Comparison of ENCODE assay signal across 12 cellular contexts in the genomic region with DNA sequence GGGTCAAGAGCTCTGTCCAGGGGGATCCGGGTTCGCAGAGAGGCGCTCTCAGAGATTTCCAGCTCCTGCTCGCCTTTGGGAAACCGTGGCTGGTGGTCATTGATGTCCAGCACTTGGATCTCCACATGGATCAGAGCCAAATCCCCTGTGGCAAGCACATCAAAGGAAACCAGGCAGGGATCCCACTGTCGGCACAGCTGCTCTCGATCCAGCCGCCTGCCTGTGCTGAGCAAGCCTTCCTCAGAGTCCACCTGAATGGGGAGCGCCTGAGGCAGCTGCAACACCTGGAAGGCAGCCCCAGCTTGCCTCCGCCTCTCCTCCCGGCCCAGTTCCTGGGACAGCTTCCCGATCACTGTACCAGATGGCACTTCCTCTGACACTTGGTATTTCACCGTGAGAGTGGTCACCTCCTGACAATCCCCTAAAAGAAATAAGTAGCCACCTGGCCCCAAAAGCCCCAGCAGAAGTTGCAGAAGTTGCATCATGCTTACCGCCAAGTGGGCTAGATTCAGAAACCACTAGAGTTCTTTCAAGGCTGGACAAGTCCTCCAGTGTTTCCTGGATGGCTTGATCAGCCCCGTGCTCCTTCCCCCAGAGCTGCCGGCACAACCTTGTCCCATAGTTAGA. TPM values are rescaled to one million over a fixed set of nuclear protein-coding genes. Genes with fewer than 3 reads are reported as not detected.
DNase-seq lines count a peak whose midpoint lies in the region; ATAC-seq and TF ChIP-seq lines count a peak whose summit lies in the region.
"Had no signal": no experiment of that assay in that cellular context is flagged by ENCODE, and none has a peak within 500 bp of the region (broad histone marks: within the 10 kb centered on the region; RNA-seq: fewer than 3 reads in every experiment).

No MANE protein-coding gene starts in this region.

- intact Hi-C loops in gastrocnemius medialis (cut with DNase I; ENCODE audit: low total_unique reads) (no loop called here), testis (cut with DNase I; ENCODE audit: low total_unique reads) (loop anchor here (10.0 kb wide), 1 partner anchor 73 kb away; no protein-coding TSS in a partner anchor)

- peak overlapping the region; percentile 19 for H3K4me3 Mint-ChIP-seq in activated T-cell treated with anti-CD3 and anti-CD28 coated beads, Interleukin-2, amount 50 U/mL, for 4 hours
- peak overlapping the region in 1 of 2 donors; percentile 23 for H3K4me3 Mint-ChIP-seq in activated T-cell treated with anti-CD3 and anti-CD28 coated beads, Interleukin-2, amount 50 U/mL, for 72 hours
- H3K4me3 Mint-ChIP-seq in activated naive CD8-positive, alpha-beta T cell treated with anti-CD3 and anti-CD28 coated beads, Interleukin-2, amount 10 ng/mL, durations not matched to agents 7 days and 5 days: peak overlapping the region; percentile 87

- H3K4me3 ChIP-seq in NB4 (ENCODE audit: low read depth, low read length) (no peak overlapping the region), gastrocnemius medialis (peak overlapping the region in 3 of 4 donors; percentile 34 to 39 (median 35)), testis (no peak overlapping the region)
- H3K4me3 ChIP-seq: uterus had no signal

- H3K4me1 Mint-ChIP-seq in activated T-cell treated with anti-CD3 and anti-CD28 coated beads, Interleukin-2, amount 50 U/mL, for 4 hours (ENCODE audit: low read depth): peaks cover 43% of the 10 kb centered on the region
- H3K4me1 Mint-ChIP-seq in activated T-cell treated with anti-CD3 and anti-CD28 coated beads, Interleukin-2, amount 50 U/mL, for 72 hours (ENCODE audit: low read depth): peaks cover 42% of the 10 kb centered on the region
- H3K4me1 Mint-ChIP-seq in activated naive CD8-positive, alpha-beta T cell treated with anti-CD3 and anti-CD28 coated beads, Interleukin-2, amount 10 ng/mL, durations not matched to agents 7 days and 5 days: peaks cover 41% of the 10 kb centered on the region

- TF ChIP-seq POLR2A in NB4 (IDR thresholded peaks at IDR 0.05; ENCODE audit: extremely low read depth, insufficient read length): no peak
- no peak for TF ChIP-seq POLR2A in gastrocnemius medialis (IDR thresholded peaks at IDR 0.05)
- no peak for TF ChIP-seq POLR2A in testis (IDR thresholded peaks at IDR 0.05)

- no peaks in the 10 kb centered on the region for H3K36me3 Mint-ChIP-seq in activated T-cell treated with anti-CD3 and anti-CD28 coated beads, Interleukin-2, amount 50 U/mL, for 4 hours (ENCODE audit: insufficient read depth)
- H3K36me3 Mint-ChIP-seq in activated T-cell treated with anti-CD3 and anti-CD28 coated beads, Interleukin-2, amount 50 U/mL, for 72 hours (ENCODE audit: insufficient read depth in 2 of 2): no peaks in the 10 kb centered on the region
- no peaks in the 10 kb centered on the region for H3K36me3 Mint-ChIP-seq in activated naive CD8-positive, alpha-beta T cell treated with anti-CD3 and anti-CD28 coated beads, Interleukin-2, amount 10 ng/mL, durations not matched to agents 7 days and 5 days

- 75 to 80% methylated on average over 7 to 16 of the region's 16 CpGs for WGBS in testis, 2 donors

- no peaks in the 10 kb centered on the region for H3K27me3 ChIP-seq in gastrocnemius medialis
- no peaks in the 10 kb centered on the region for H3K27me3 ChIP-seq in testis
- H3K27me3 ChIP-seq: uterus had no signal

- peaks cover 0 to 3% of the 10 kb centered on the region in 2 donors for H3K4me1 ChIP-seq in gastrocnemius medialis
- H3K4me1 ChIP-seq in testis: peaks cover 6% of the 10 kb centered on the region
- H3K4me1 ChIP-seq: uterus had no signal

- POLR2A ChIA-PET in activated naive CD8-positive, alpha-beta T cell treated with anti-CD3 and anti-CD28 coated beads, Interleukin-2, amount 10 ng/mL, durations not matched to agents 7 days and 5 days (lab: Charles Lee): interaction anchor here (0.6 to 2.9 kb wide), 9 partner anchors 12 to 274 kb away, joined by 3 to 24 read pairs (median 3); a partner anchor contains a TSS

- no peaks in the 10 kb centered on the region for H3K9me3 ChIP-seq in gastrocnemius medialis
- no peaks in the 10 kb centered on the region for H3K9me3 ChIP-seq in testis
- H3K9me3 ChIP-seq: uterus had no signal

- no peaks in the 10 kb centered on the region for H3K9me3 Mint-ChIP-seq in activated T-cell treated with anti-CD3 and anti-CD28 coated beads, Interleukin-2, amount 50 U/mL, for 4 hours
- no peaks in the 10 kb centered on the region for H3K9me3 Mint-ChIP-seq in activated T-cell treated with anti-CD3 and anti-CD28 coated beads, Interleukin-2, amount 50 U/mL, for 72 hours
- no peaks in the 10 kb centered on the region for H3K9me3 Mint-ChIP-seq in activated naive CD8-positive, alpha-beta T cell treated with anti-CD3 and anti-CD28 coated beads, Interleukin-2, amount 10 ng/mL, durations not matched to agents 7 days and 5 days

- no peak for DNase-seq in activated T-cell treated with anti-CD3 and anti-CD28 coated beads, Interleukin-2, amount 50 U/mL, for 4 hours
- no peak for DNase-seq in activated T-cell treated with anti-CD3 and anti-CD28 coated beads, Interleukin-2, amount 50 U/mL, for 72 hours
- DNase-seq in NB4 (ENCODE audit: low read depth): peak; percentile 31
- no peak for DNase-seq in activated naive CD8-positive, alpha-beta T cell treated with anti-CD3 and anti-CD28 coated beads, Interleukin-2, amount 10 ng/mL, durations not matched to agents 7 days and 5 days
- no peak for DNase-seq in gastrocnemius medialis
- no peak for DNase-seq in testis
- DNase-seq in HK-2 (ENCODE audit: unreplicated experiment): no peak
- DNase-seq: amygdala, NCI-H2107 had no signal

- H3K27me3 Mint-ChIP-seq in activated T-cell treated with anti-CD3 and anti-CD28 coated beads, Interleukin-2, amount 50 U/mL, for 4 hours (ENCODE audit: low read depth): no peaks in the 10 kb centered on the region
- H3K27me3 Mint-ChIP-seq in activated T-cell treated with anti-CD3 and anti-CD28 coated beads, Interleukin-2, amount 50 U/mL, for 72 hours (ENCODE audit: low read depth): no peaks in the 10 kb centered on the region
- H3K27me3 Mint-ChIP-seq in activated naive CD8-positive, alpha-beta T cell treated with anti-CD3 and anti-CD28 coated beads, Interleukin-2, amount 10 ng/mL, durations not matched to agents 7 days and 5 days: no peaks in the 10 kb centered on the region

- H3K27ac Mint-ChIP-seq in activated T-cell treated with anti-CD3 and anti-CD28 coated beads, Interleukin-2, amount 50 U/mL, for 72 hours: no peak overlapping the region
- peak overlapping the region; percentile 94 for H3K27ac Mint-ChIP-seq in activated naive CD8-positive, alpha-beta T cell treated with anti-CD3 and anti-CD28 coated beads, Interleukin-2, amount 10 ng/mL, durations not matched to agents 7 days and 5 days

- H3K36me3 ChIP-seq in gastrocnemius medialis (no peaks in the 10 kb centered on the region), testis (ENCODE audit: low read depth, missing control alignments) (no peaks in the 10 kb centered on the region)
- H3K36me3 ChIP-seq: uterus had no signal

- ATAC-seq in activated T-cell treated with anti-CD3 and anti-CD28 coated beads, Interleukin-2, amount 50 U/mL, for 4 hours: no peak
- ATAC-seq in activated T-cell treated with anti-CD3 and anti-CD28 coated beads, Interleukin-2, amount 50 U/mL, for 72 hours (replicated peaks in 1 of 2): no peak
- no peak for ATAC-seq in activated naive CD8-positive, alpha-beta T cell treated with anti-CD3 and anti-CD28 coated beads, Interleukin-2, amount 10 ng/mL, durations not matched to agents 7 days and 5 days (ENCODE audit: low read depth)
- ATAC-seq in gastrocnemius medialis (no peak), HG03520 (IDR thresholded peaks at IDR 0.05; ENCODE audit: unreplicated experiment) (no peak)
- ATAC-seq: activated CD4-positive, CD25-positive, alpha-beta regulatory T cell treated with anti-CD3 and anti-CD28 coated beads, Interleukin-2, amount 50 U/mL, for 24 hours had no signal

- TF ChIP-seq CTCF in NB4 (IDR thresholded peaks at IDR 0.05; ENCODE audit: low read depth, low read length) (no peak), gastrocnemius medialis (IDR thresholded peaks at IDR 0.05 in 4 of 5, conservative IDR thresholded peaks at IDR 0.05 in 1 of 5) (no peak), testis (IDR thresholded peaks at IDR 0.05) (no peak)

- in situ Hi-C loops in gastrocnemius medialis (cut with MboI; ENCODE audit: low sequenced_read_pairs in 4 of 4): loop anchor here in 3 of 4 donors (5.0 to 10.0 kb wide), 3 partner anchors 73 to 270 kb away; no protein-coding TSS in a partner anchor

- peak overlapping the region; percentile 17 to 64 (median 54) for H3K27ac ChIP-seq in gastrocnemius medialis
- H3K27ac ChIP-seq in testis: no peak overlapping the region

RNA-seq across cellular contexts. Expression of a gene that starts 0.5 kb away (rescaled TPM):
- under 1 TPM; 0.13 to 0.65 (median 0.24) TPM for total RNA-seq in activated T-cell treated with anti-CD3 and anti-CD28 coated beads, Interleukin-2, amount 50 U/mL, for 4 hours
- under 1 TPM; 0.31 to 0.58 TPM for total RNA-seq in activated T-cell treated with anti-CD3 and anti-CD28 coated beads, Interleukin-2, amount 50 U/mL, for 72 hours
- under 1 TPM; 0.09 to 0.14 TPM for total RNA-seq in activated naive CD8-positive, alpha-beta T cell treated with anti-CD3 and anti-CD28 coated beads, Interleukin-2, amount 10 ng/mL, durations not matched to agents 7 days and 5 days
- total RNA-seq in gastrocnemius medialis (10 to 100 TPM in 1 of 4 donors, 1 to 10 TPM in 3; 2.1 to 13.6 (median 3.6) TPM), testis (1 to 10 TPM in 1 of 2 donors, under 1 TPM in 1; 0.31 to 2.0 TPM)
- 1.6 TPM for polyA plus RNA-seq in testis (ENCODE audit: insufficient read depth, low read depth, low replicate concordance)

RNA-seq across cellular contexts. Expression of a gene that starts 11.4 kb away (rescaled TPM):
- total RNA-seq in activated T-cell treated with anti-CD3 and anti-CD28 coated beads, Interleukin-2, amount 50 U/mL, for 4 hours: 10 to 100 TPM; 33.9 to 37.9 (median 35.2) TPM
- 10 to 100 TPM; 38.6 to 40.4 TPM for total RNA-seq in activated T-cell treated with anti-CD3 and anti-CD28 coated beads, Interleukin-2, amount 50 U/mL, for 72 hours
- total RNA-seq in activated naive CD8-positive, alpha-beta T cell treated with anti-CD3 and anti-CD28 coated beads, Interleukin-2, amount 10 ng/mL, durations not matched to agents 7 days and 5 days: 10 to 100 TPM; 29.0 to 33.9 TPM
- total RNA-seq in gastrocnemius medialis (100 to 1,000 TPM in 1 of 4 donors, 10 to 100 TPM in 3; 71.4 to 107 (median 84.5) TPM), testis (100 to 1,000 TPM in 1 of 2 donors, 10 to 100 TPM in 1; 98.8 to 101 TPM)
- polyA plus RNA-seq in testis (ENCODE audit: insufficient read depth, low read depth, low replicate concordance): 149 TPM

RNA-seq across cellular contexts. Expression of a gene that starts 33.8 kb away (rescaled TPM):
- total RNA-seq in activated T-cell treated with anti-CD3 and anti-CD28 coated beads, Interleukin-2, amount 50 U/mL, for 4 hours: 10 to 100 TPM; 40.3 to 59.8 (median 49.8) TPM
- 10 to 100 TPM; 48.6 to 52.2 TPM for total RNA-seq in activated T-cell treated with anti-CD3 and anti-CD28 coated beads, Interleukin-2, amount 50 U/mL, for 72 hours
- total RNA-seq in activated naive CD8-positive, alpha-beta T cell treated with anti-CD3 and anti-CD28 coated beads, Interleukin-2, amount 10 ng/mL, durations not matched to agents 7 days and 5 days: 10 to 100 TPM; 71.2 to 73.1 TPM
- total RNA-seq in gastrocnemius medialis: 10 to 100 TPM; 31.3 to 91.6 (median 52.4) TPM
- total RNA-seq in testis: 10 to 100 TPM; 69.9 to 75.8 TPM
- 51.2 TPM for polyA plus RNA-seq in testis (ENCODE audit: insufficient read depth, low read depth, low replicate concordance)

RNA-seq across cellular contexts. Expression of a gene that starts 55.3 kb away (rescaled TPM):
- 100 to 1,000 TPM; 147 to 196 (median 149) TPM for total RNA-seq in activated T-cell treated with anti-CD3 and anti-CD28 coated beads, Interleukin-2, amount 50 U/mL, for 4 hours
- 10 to 100 TPM; 23.6 to 28.0 TPM for total RNA-seq in activated T-cell treated with anti-CD3 and anti-CD28 coated beads, Interleukin-2, amount 50 U/mL, for 72 hours
- total RNA-seq in activated naive CD8-positive, alpha-beta T cell treated with anti-CD3 and anti-CD28 coated beads, Interleukin-2, amount 10 ng/mL, durations not matched to agents 7 days and 5 days: 10 to 100 TPM; 38.2 to 40.5 TPM
- total RNA-seq in gastrocnemius medialis (10 to 100 TPM; 22.3 to 50.0 (median 47.3) TPM), testis (10 to 100 TPM; 32.9 to 49.4 TPM)
- polyA plus RNA-seq in testis (ENCODE audit: insufficient read depth, low read depth, low replicate concordance): 53.4 TPM

Comparison
In these comparisons a context has a peak if more than half of its experiments do, and no peak if none do; other contexts are left out.
1. H3K4me3 ChIP-seq: peak in gastrocnemius medialis (3 of 4); none in NB4 (single experiment) and testis (0 of 2).
2. H3K27ac ChIP-seq: peak in gastrocnemius medialis (4 of 4); none in testis (0 of 2).